15 cellular contexts compared by ENCODE assay signal in the genomic region with DNA sequence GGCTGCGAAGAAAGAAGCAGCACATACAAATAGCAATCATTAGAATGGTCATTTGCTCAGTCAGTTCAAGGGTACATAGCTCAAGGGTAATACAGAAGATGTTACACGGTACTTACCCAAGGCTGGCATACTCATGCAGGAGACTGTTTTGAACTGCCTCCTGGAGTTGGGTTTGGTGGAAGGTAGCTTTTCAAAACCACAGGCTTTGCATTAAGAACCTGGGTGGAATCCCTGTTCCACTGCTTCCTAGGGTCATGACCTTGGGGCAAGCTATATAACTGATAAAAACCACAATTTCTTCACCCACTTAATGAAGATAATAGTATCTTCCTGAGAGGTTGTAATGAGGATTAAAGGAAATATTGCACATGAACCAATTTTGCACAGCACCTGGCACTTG. TPM values are rescaled to one million over a fixed set of nuclear protein-coding genes. Genes with fewer than 3 reads are reported as not detected.
DNase-seq lines count a peak whose midpoint lies in the region; ATAC-seq and TF ChIP-seq lines count a peak whose summit lies in the region.
"Had no signal": no experiment of that assay in that cellular context is flagged by ENCODE, and none has a peak within 500 bp of the region (broad histone marks: within the 10 kb centered on the region; RNA-seq: fewer than 3 reads in every experiment).

No MANE protein-coding gene starts in this region.

- TF ChIP-seq CTCF in GM12865 (IDR thresholded peaks at IDR 0.05; ENCODE audit: insufficient read depth, low read depth, low read length, missing control alignments) (no peak), activated B cell treated with CpG ODN at 0.5 μM for 24 hours (IDR thresholded peaks at IDR 0.05) (no peak), uterus (IDR thresholded peaks at IDR 0.05) (no peak)

- POLR2A ChIA-PET in activated B cell treated with CpG ODN at 0.5 μM for 24 hours (lab: Charles Lee) = interaction anchor here (0.6 to 6.5 kb wide), 13 partner anchors 9 to 131 kb away, joined by 3 to 64 read pairs (median 8); a partner anchor contains a TSS

- no peaks in the 10 kb centered on the region for H3K9me3 ChIP-seq in uterus
- H3K9me3 ChIP-seq: gastroesophageal sphincter, HAP-1, left lung, vagina had no signal

- ATAC-seq in GM19328 (IDR thresholded peaks at IDR 0.05; ENCODE audit: unreplicated experiment) (peak; percentile 35), HG02870 (IDR thresholded peaks at IDR 0.05; ENCODE audit: unreplicated experiment) (peak; percentile 46), activated B cell treated with CpG ODN at 0.5 μM for 24 hours (ENCODE audit: low read depth) (peak; percentile 63)
- ATAC-seq: gastroesophageal sphincter, K562 had no signal

- CTCF ChIA-PET in activated B cell treated with CpG ODN at 0.5 μM for 24 hours (lab: Charles Lee) = interaction anchor here (2.5 kb wide), 1 partner anchor 24 kb away, joined by 11 read pairs; no protein-coding TSS in a partner anchor

- peaks cover 90% of the 10 kb centered on the region for H3K4me1 Mint-ChIP-seq in activated B cell treated with CpG ODN at 0.5 μM for 24 hours

- DNase-seq in GM12865 (ENCODE audit: low read depth) = peak; percentile 43
- no peak for DNase-seq in activated B cell treated with CpG ODN at 0.5 μM for 24 hours
- no peak for DNase-seq in OCI-M2 (lab: John Stamatoyannopoulos, UW; ENCODE audit: unreplicated experiment)
- DNase-seq in uterus = no peak
- DNase-seq in NCI-H146 (lab: John Stamatoyannopoulos, UW) = no peak
- no peak for DNase-seq in dermis blood vessel endothelial cell
- DNase-seq: left lung, SIG-M5 had no signal

- H3K36me3 Mint-ChIP-seq in activated B cell treated with CpG ODN at 0.5 μM for 24 hours (ENCODE audit: low read depth) = peaks cover 22% of the 10 kb centered on the region
- H3K36me3 Mint-ChIP-seq: activated naive CD4-positive, alpha-beta T cell treated with anti-CD3 and anti-CD28 coated beads, Interleukin-2, amount 50 U/mL, for 24 hours had no signal

- intact Hi-C loops in activated B cell treated with CpG ODN at 0.5 μM for 24 hours (cut with micrococcal nuclease) = loop anchor here (1.0 to 2.0 kb wide), 2 partner anchors 8 to 13 kb away; no protein-coding TSS in a partner anchor
- intact Hi-C loops in uterus (cut with DNase I; ENCODE audit: low total_unique reads) = no loop called here

- no peaks in the 10 kb centered on the region for H3K27me3 Mint-ChIP-seq in activated B cell treated with CpG ODN at 0.5 μM for 24 hours
- H3K27me3 Mint-ChIP-seq: activated naive CD4-positive, alpha-beta T cell treated with anti-CD3 and anti-CD28 coated beads, Interleukin-2, amount 50 U/mL, for 24 hours had no signal

- H3K9me3 Mint-ChIP-seq in activated B cell treated with CpG ODN at 0.5 μM for 24 hours = no peaks in the 10 kb centered on the region
- H3K9me3 Mint-ChIP-seq: activated naive CD4-positive, alpha-beta T cell treated with anti-CD3 and anti-CD28 coated beads, Interleukin-2, amount 50 U/mL, for 24 hours had no signal

- no peaks in the 10 kb centered on the region for H3K27me3 ChIP-seq in uterus
- H3K27me3 ChIP-seq: gastroesophageal sphincter, left lung, vagina had no signal

- TF ChIP-seq POLR2A in uterus (IDR thresholded peaks at IDR 0.05) = no peak

- H3K27ac ChIP-seq in uterus = no peak overlapping the region
- H3K27ac ChIP-seq: gastroesophageal sphincter, vagina had no signal

- no peaks in the 10 kb centered on the region for H3K36me3 ChIP-seq in uterus
- H3K36me3 ChIP-seq: gastroesophageal sphincter, HAP-1, left lung, vagina had no signal

- no peaks in the 10 kb centered on the region for H3K4me1 ChIP-seq in uterus

- H3K4me3 Mint-ChIP-seq in activated B cell treated with CpG ODN at 0.5 μM for 24 hours = peak overlapping the region; percentile 84
- H3K4me3 Mint-ChIP-seq: activated naive CD4-positive, alpha-beta T cell treated with anti-CD3 and anti-CD28 coated beads, Interleukin-2, amount 50 U/mL, for 24 hours had no signal

- H3K4me3 ChIP-seq in GM12865 (ENCODE audit: low read depth, low read length) = no peak overlapping the region
- no peak overlapping the region for H3K4me3 ChIP-seq in uterus
- H3K4me3 ChIP-seq: gastroesophageal sphincter, HAP-1, K562, left lung, vagina had no signal

- H3K27ac Mint-ChIP-seq in activated B cell treated with CpG ODN at 0.5 μM for 24 hours = peak overlapping the region; percentile 98
- H3K27ac Mint-ChIP-seq: activated naive CD4-positive, alpha-beta T cell treated with anti-CD3 and anti-CD28 coated beads, Interleukin-2, amount 50 U/mL, for 24 hours had no signal

RNA-seq across cellular contexts. Expression of a gene that starts 36.5 kb away (rescaled TPM):
- total RNA-seq in activated B cell treated with CpG ODN at 0.5 μM for 24 hours (37.9 and 46.0 TPM in 2 replicates), uterus (10 to 100 TPM in 3 of 4 donors, 1 to 10 TPM in 1; 3.8 to 48.8 (median 13.3) TPM), dermis blood vessel endothelial cell (76.6 and 83.4 TPM in 2 replicates)
